21 cellular contexts compared by ENCODE assay signal in the genomic region with DNA sequence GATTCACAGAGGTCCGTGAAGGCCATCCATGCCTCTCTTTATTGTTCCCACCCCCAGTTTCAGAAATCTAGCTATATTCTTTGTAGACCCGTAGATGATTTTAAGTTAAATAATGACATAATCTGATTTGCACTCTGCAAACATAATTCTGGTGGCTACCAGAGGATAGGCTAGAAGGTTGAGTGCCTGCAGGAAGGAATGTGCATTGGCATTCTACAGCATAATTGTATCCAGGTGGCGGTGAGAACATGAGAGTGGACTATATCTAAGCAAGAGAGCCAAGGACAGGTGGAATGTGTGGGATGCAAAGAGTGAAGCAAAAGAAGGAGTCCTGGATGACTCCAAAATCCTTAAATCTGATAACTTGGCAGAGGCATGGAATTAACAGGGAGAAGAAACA.
"Had no signal": no experiment of that assay in that cellular context is flagged by ENCODE, and none has a peak within 500 bp of the region (broad histone marks: within the 10 kb centered on the region; RNA-seq: fewer than 3 reads in every experiment).

No MANE protein-coding gene starts in this region.

- H3K9ac ChIP-seq: parathyroid adenoma had no signal

- DNase-seq: activated CD4-positive, alpha-beta T cell treated with anti-CD3 and anti-CD28 coated beads, Interleukin-2, amount 10 ng/mL, durations not matched to agents 7 days and 5 days; activated CD8-positive, alpha-beta memory T cell treated with anti-CD3 and anti-CD28 coated beads, Interleukin-2, amount 50 U/mL, for 48 hours; activated gamma-delta T cell; activated T-cell treated with anti-CD3 and anti-CD28 coated beads, Interleukin-2, amount 50 U/mL, for 72 hours; amniotic stem cell; caudate nucleus; effector memory CD4-positive, alpha-beta T cell; hippocampal formation; mammary epithelial cell; mucosa of descending colon; naive thymus-derived CD4-positive, alpha-beta T cell; stimulated activated CD4-positive, alpha-beta T cell treated with anti-CD3 and anti-CD28 coated beads, Interleukin-2, amount 100 ng/mL, for 48 hours; T-helper 17 cell; tibial artery; uterus had no signal

- H3K36me3 ChIP-seq: neutrophil, tibial artery, uterus had no signal

- H3K9me3 ChIP-seq: mucosa of descending colon, neutrophil, tibial artery, uterus had no signal

- H3K4me3 Mint-ChIP-seq: activated CD4-positive, alpha-beta T cell treated with anti-CD3 and anti-CD28 coated beads, Interleukin-2, amount 10 ng/mL, durations not matched to agents 7 days and 5 days; activated T-cell treated with anti-CD3 and anti-CD28 coated beads, Interleukin-2, amount 50 U/mL, for 72 hours; naive thymus-derived CD4-positive, alpha-beta T cell; stimulated activated memory B cell treated with anti-CD40 and anti-IgM and Interleukin-4, amounts not matched to agents 10 μg/mL and 1 μg/mL and 100 μg/mL, for 72 hours; T-helper 17 cell had no signal

- H3K27ac ChIP-seq: epithelial cell of prostate, neutrophil, parathyroid adenoma, tibial artery, uterus had no signal

- H3K36me3 Mint-ChIP-seq: activated naive CD4-positive, alpha-beta T cell treated with anti-CD3 and anti-CD28 coated beads, Interleukin-2, amount 50 U/mL, for 72 hours; naive thymus-derived CD4-positive, alpha-beta T cell; stimulated activated memory B cell treated with anti-CD40 and anti-IgM and Interleukin-4, amounts not matched to agents 10 μg/mL and 1 μg/mL and 100 μg/mL, for 72 hours had no signal

- H3K27ac Mint-ChIP-seq: activated CD4-positive, alpha-beta T cell treated with anti-CD3 and anti-CD28 coated beads, Interleukin-2, amount 10 ng/mL, durations not matched to agents 7 days and 5 days; activated naive CD4-positive, alpha-beta T cell treated with anti-CD3 and anti-CD28 coated beads, Interleukin-2, amount 50 U/mL, for 72 hours; activated T-cell treated with anti-CD3 and anti-CD28 coated beads, Interleukin-2, amount 50 U/mL, for 72 hours; naive thymus-derived CD4-positive, alpha-beta T cell; stimulated activated memory B cell treated with anti-CD40 and anti-IgM and Interleukin-4, amounts not matched to agents 10 μg/mL and 1 μg/mL and 100 μg/mL, for 72 hours; T-helper 17 cell had no signal

- H3K4me1 ChIP-seq: parathyroid adenoma, tibial artery, uterus had no signal

- H3K9me3 Mint-ChIP-seq: activated CD4-positive, alpha-beta T cell treated with anti-CD3 and anti-CD28 coated beads, Interleukin-2, amount 10 ng/mL, durations not matched to agents 7 days and 5 days; activated naive CD4-positive, alpha-beta T cell treated with anti-CD3 and anti-CD28 coated beads, Interleukin-2, amount 50 U/mL, for 72 hours; activated T-cell treated with anti-CD3 and anti-CD28 coated beads, Interleukin-2, amount 50 U/mL, for 72 hours; stimulated activated memory B cell treated with anti-CD40 and anti-IgM and Interleukin-4, amounts not matched to agents 10 μg/mL and 1 μg/mL and 100 μg/mL, for 72 hours had no signal

- H3K4me1 Mint-ChIP-seq: activated CD4-positive, alpha-beta T cell treated with anti-CD3 and anti-CD28 coated beads, Interleukin-2, amount 10 ng/mL, durations not matched to agents 7 days and 5 days; stimulated activated memory B cell treated with anti-CD40 and anti-IgM and Interleukin-4, amounts not matched to agents 10 μg/mL and 1 μg/mL and 100 μg/mL, for 72 hours; T-helper 17 cell had no signal

- H3K27me3 Mint-ChIP-seq: activated CD4-positive, alpha-beta T cell treated with anti-CD3 and anti-CD28 coated beads, Interleukin-2, amount 10 ng/mL, durations not matched to agents 7 days and 5 days; stimulated activated memory B cell treated with anti-CD40 and anti-IgM and Interleukin-4, amounts not matched to agents 10 μg/mL and 1 μg/mL and 100 μg/mL, for 72 hours; T-helper 17 cell had no signal

- H3K27me3 ChIP-seq: neutrophil, tibial artery, uterus had no signal

- ATAC-seq: activated naive CD4-positive, alpha-beta T cell treated with anti-CD3 and anti-CD28 coated beads, Interleukin-2, amount 50 U/mL, for 72 hours; activated T-cell treated with anti-CD3 and anti-CD28 coated beads, Interleukin-2, amount 50 U/mL, for 72 hours; left lobe of liver; mucosa of descending colon; naive thymus-derived CD4-positive, alpha-beta T cell; stimulated activated memory B cell treated with anti-CD40 and anti-IgM and Interleukin-4, amounts not matched to agents 10 μg/mL and 1 μg/mL and 100 μg/mL, for 72 hours; T-helper 17 cell had no signal

- H3K4me3 ChIP-seq: mucosa of descending colon, tibial artery, uterus had no signal
